Comparison of ENCODE assay signal across 8 cellular contexts in the genomic region with DNA sequence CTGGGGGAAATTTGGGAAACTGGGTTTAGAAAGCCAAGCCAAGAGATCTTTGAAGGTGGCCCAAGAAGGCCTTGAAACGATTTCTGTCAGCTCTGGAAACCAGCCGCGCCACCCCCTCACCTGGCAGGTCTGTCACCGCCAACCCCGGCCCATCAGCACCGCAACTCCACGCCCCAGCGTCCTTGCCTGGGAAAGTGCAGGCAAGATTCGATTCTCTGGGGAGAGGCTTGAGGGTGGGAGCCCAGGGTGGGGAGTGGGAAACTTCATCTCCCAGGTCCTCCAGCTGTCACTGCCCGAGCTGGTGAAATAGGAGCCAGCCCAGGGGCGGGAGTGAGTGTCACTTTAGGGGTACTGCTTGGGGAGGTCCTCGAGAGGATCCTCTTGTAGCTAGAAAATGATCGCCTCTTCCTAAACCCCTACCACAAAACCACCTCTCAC. TPM values are rescaled to one million over a fixed set of nuclear protein-coding genes. Genes with fewer than 3 reads are reported as not detected.
DNase-seq lines count a peak whose midpoint lies in the region; ATAC-seq and TF ChIP-seq lines count a peak whose summit lies in the region.

No MANE protein-coding gene starts in this region.

- DNase-seq in Panc1 (ENCODE audit: low read depth, low spot score) (no peak), esophagus squamous epithelium (lab: John Stamatoyannopoulos, UW) (no peak), putamen (ENCODE audit: low spot score) (peak; percentile 31), foreskin melanocyte (no peak), D341Med (ENCODE audit: low spot score) (no peak), medulla oblongata (ENCODE audit: extremely low spot score) (no peak)

- H3K4me1 ChIP-seq in DOHH2 (ENCODE audit: control insufficient read depth, low read length) (peaks cover 41% of the 10 kb centered on the region), Panc1 (ENCODE audit: control insufficient read depth, insufficient read depth, low read length) (peaks cover 7% of the 10 kb centered on the region), esophagus squamous epithelium (peaks cover 14 to 51% (median 22%) of the 10 kb centered on the region in 3 donors)

- 0 out of 2 replicates have a peak, but pooled peaks cover 4% of the 10 kb centered on the region for H4K20me1 ChIP-seq in DOHH2 (ENCODE audit: control insufficient read depth, insufficient read depth, low read depth, low read length)

- H3F3A ChIP-seq in DOHH2 (ENCODE audit: control insufficient read depth, insufficient read depth), result peaks cover 9% of the 10 kb centered on the region

- POLR2A ChIA-PET in Panc1 (lab: Charles Lee), result no interaction called here

- WGBS in esophagus squamous epithelium, 2 donors, result 12 to 13% methylated on average over 7 to 8 of the region's 13 CpGs

- H3K27me3 ChIP-seq in DOHH2 (ENCODE audit: control insufficient read depth, low read length), result peaks cover 12% of the 10 kb centered on the region; the same call in 1 of the 2 replicates
- no peaks in the 10 kb centered on the region for H3K27me3 ChIP-seq in Panc1 (ENCODE audit: control insufficient read depth, insufficient read depth, low read length)
- peaks cover 0 to 58% (median under 1%) of the 10 kb centered on the region in 4 donors for H3K27me3 ChIP-seq in esophagus squamous epithelium

- H3K9me3 ChIP-seq in DOHH2 (ENCODE audit: control insufficient read depth, insufficient read depth, low read length) (no peaks in the 10 kb centered on the region), Panc1 (ENCODE audit: control insufficient read depth, insufficient read depth, low read depth, low read length) (no peaks in the 10 kb centered on the region), esophagus squamous epithelium (no peaks in the 10 kb centered on the region)

- in situ Hi-C loops in Panc1 (cut with HindIII; ENCODE audit: low pct_unique_long_range_greater_than_20kb, low sequenced_read_pairs), result no loop called here

- 0 out of 2 replicates have a peak, but pooled peaks cover 9% of the 10 kb centered on the region for H3K36me3 ChIP-seq in DOHH2 (ENCODE audit: control insufficient read depth, low read length)
- no peaks in the 10 kb centered on the region; the same call in 1 of the 2 replicates for H3K36me3 ChIP-seq in Panc1 (ENCODE audit: control insufficient read depth, insufficient read depth, low read length)
- H3K36me3 ChIP-seq in esophagus squamous epithelium, result peaks cover 0 to 8% (median 0%) of the 10 kb centered on the region in 3 donors

- H3K4me2 ChIP-seq in DOHH2 (ENCODE audit: low read length), result peak overlapping the region; percentile 79

- intact Hi-C loops in Panc1 (cut with micrococcal nuclease; ENCODE audit: unreplicated experiment), result no loop called here
- intact Hi-C loops in esophagus squamous epithelium (cut with DNase I), result no loop called here

- no peaks in the 10 kb centered on the region for H3K9me2 ChIP-seq in DOHH2 (replicated peaks; ENCODE audit: control insufficient read depth, low read length)

- peak; percentile 14 for ATAC-seq in HG02623 (IDR thresholded peaks at IDR 0.05; ENCODE audit: unreplicated experiment)
- ATAC-seq in Panc1, result peak; percentile 2; the same call in 1 of the 2 replicates

- H3K4me3 ChIP-seq in DOHH2 (ENCODE audit: low read length) (peak overlapping the region; percentile 84), Panc1 (ENCODE audit: low read depth in 2 of 2, low read length in 2 of 2) (peak overlapping the region; percentile 25 to 50), esophagus squamous epithelium (peak overlapping the region; percentile 53 to 86 (median 65))

- H3K27ac ChIP-seq in DOHH2 (ENCODE audit: low read depth, low read length) (no peak overlapping the region; the same call in 1 of the 2 replicates), Panc1 (ENCODE audit: low read length) (peak overlapping the region; percentile 72), esophagus squamous epithelium (peak overlapping the region; percentile 61 to 87 (median 72))

- no TSS peak for BruUV-seq in Panc1 (replicated peaks; lab: Mats Ljungman, UMichigan)

- TF ChIP-seq POLR2A in esophagus squamous epithelium (IDR thresholded peaks at IDR 0.05), result no peak

- CTCF ChIA-PET in Panc1 (lab: Charles Lee), result no interaction called here

- TF ChIP-seq CTCF in DOHH2 (IDR thresholded peaks at IDR 0.05; ENCODE audit: low read depth, low read length, poor library complexity, severe bottlenecking) (no peak), Panc1 (IDR thresholded peaks at IDR 0.05) (no peak), esophagus squamous epithelium (IDR thresholded peaks at IDR 0.05) (no peak)

- no peaks in the 10 kb centered on the region for H3K79me2 ChIP-seq in DOHH2 (ENCODE audit: control insufficient read depth, low read length)

RNA-seq across cellular contexts. Expression of gene ZNF467, which starts 2.2 kb away (rescaled TPM):
- total RNA-seq in Panc1 (2021; ENCODE audit: unreplicated experiment), result 18.1 TPM
- 37.3 TPM for polyA plus RNA-seq in Panc1 (2012; ENCODE audit: insufficient read length)
- total RNA-seq in esophagus squamous epithelium, result 1 to 10 TPM; 1.2 to 4.4 (median 2.0) TPM
